8 cellular contexts compared by ENCODE assay signal in the genomic region with DNA sequence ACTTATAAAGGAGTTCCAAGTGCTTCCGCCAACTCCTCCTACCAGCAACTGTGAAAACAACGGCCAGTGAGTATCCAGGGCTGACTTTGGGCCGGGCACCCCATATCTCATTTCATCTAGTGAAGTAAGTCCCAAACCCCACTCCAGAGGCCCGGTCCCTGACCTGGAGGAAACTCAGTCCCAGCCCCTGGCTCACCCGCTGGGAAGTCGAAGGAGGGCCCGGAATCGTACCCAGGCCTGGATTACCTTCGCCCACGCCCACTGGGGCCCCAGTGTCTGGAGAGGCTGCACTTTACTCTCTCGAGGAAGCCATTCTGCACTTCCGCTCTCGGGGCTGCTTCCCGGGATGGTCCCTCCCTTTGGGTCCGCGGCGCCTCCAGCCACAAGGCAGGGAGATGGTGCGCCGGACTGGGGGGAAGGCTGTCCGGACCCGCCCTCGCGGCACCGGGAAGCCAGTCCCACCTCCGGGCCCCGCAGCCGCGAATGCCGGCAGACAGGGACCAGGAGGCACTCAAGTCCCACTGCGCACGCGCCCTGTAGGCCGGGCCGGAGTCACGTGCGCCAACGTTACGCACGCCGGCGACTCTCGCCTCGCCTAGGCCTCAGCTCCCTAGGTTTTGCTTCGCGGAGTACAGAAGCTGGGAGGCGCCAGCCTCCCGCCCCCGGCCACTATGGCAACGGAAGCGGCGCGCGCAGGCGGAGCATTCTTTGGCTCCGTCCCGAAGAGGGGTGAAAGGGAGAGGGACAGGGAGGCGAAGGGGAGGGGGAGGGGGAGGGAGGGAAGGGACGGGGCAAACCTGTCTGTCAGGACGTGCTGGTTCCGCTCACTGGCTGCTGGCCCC. TPM values are rescaled to one million over a fixed set of nuclear protein-coding genes. Genes with fewer than 3 reads are reported as not detected.
A peak's percentile ranks its signal among the peaks of the same experiment; 100 is the strongest.
DNase-seq lines count a peak whose midpoint lies in the region; ATAC-seq and TF ChIP-seq lines count a peak whose summit lies in the region.

A gene with protein sequence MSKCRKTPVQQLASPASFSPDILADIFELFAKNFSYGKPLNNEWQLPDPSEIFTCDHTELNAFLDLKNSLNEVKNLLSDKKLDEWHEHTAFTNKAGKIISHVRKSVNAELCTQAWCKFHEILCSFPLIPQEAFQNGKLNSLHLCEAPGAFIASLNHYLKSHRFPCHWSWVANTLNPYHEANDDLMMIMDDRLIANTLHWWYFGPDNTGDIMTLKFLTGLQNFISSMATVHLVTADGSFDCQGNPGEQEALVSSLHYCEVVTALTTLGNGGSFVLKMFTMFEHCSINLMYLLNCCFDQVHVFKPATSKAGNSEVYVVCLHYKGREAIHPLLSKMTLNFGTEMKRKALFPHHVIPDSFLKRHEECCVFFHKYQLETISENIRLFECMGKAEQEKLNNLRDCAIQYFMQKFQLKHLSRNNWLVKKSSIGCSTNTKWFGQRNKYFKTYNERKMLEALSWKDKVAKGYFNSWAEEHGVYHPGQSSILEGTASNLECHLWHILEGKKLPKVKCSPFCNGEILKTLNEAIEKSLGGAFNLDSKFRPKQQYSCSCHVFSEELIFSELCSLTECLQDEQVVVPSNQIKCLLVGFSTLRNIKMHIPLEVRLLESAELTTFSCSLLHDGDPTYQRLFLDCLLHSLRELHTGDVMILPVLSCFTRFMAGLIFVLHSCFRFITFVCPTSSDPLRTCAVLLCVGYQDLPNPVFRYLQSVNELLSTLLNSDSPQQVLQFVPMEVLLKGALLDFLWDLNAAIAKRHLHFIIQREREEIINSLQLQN (minus strand): TSS at position 513 of the 842 bp plus-strand sequence. CDS start 3,482 bp downstream, outside the sequence.

- H3K4me3 ChIP-seq in right lobe of liver, result peak within 1 kb of the TSS; percentile 65 to 89 (median 77)

- WGBS in right lobe of liver (ENCODE audit: insufficient coverage, low coverage, low lambda C conversion rate, missing lambda C conversion rate), result 2% methylated on average over 18 of the region's 60 CpGs

- TF ChIP-seq CTCF in C4-2B (conservative IDR thresholded peaks at IDR 0.05) (no peak), right lobe of liver (IDR thresholded peaks at IDR 0.05) (peak in 2 of 4 donors; percentile 10 to 23)

- DNase-seq in NCI-H774 (lab: John Stamatoyannopoulos, UW) (peak; percentile 89), dermis microvascular lymphatic vessel endothelial cell (ENCODE audit: low read depth in 2 of 2) (peak; percentile 88 to 96), right lobe of liver (peak; percentile 94 to 97 (median 96))
- DNase-seq in activated CD4-positive, alpha-beta T cell treated with anti-CD3 and anti-CD28 coated beads, Interleukin-2, amount 50 U/mL, for 48 hours, result peak; percentile 89 to 92
- peak; percentile 90 for DNase-seq in stimulated activated CD4-positive, alpha-beta T cell treated with anti-CD3 and anti-CD28 coated beads, Interleukin-4, amount 100 ng/mL, for 4 hours

- H3K36me3 ChIP-seq in right lobe of liver, result peaks cover 0 to 17% (median 0%) of the 10 kb centered on the region in 4 donors

- TF ChIP-seq POLR2A in right lobe of liver (IDR thresholded peaks at IDR 0.05), result peak; percentile 88

- H3K27me3 ChIP-seq in right lobe of liver, result no peaks in the 10 kb centered on the region

- H3K9me3 ChIP-seq in right lobe of liver, result no peaks in the 10 kb centered on the region

- peak within 1 kb of the TSS; percentile 90 for H3K27ac ChIP-seq in C4-2B
- H3K27ac ChIP-seq in right lobe of liver, result peak within 1 kb of the TSS; percentile 13 to 87 (median 83)

- H3K4me1 ChIP-seq in right lobe of liver, result peaks cover 0 to 4% (median 0%) of the 10 kb centered on the region in 4 donors

- ATAC-seq in GM19395 (IDR thresholded peaks at IDR 0.05; ENCODE audit: unreplicated experiment) (peak; percentile 92), HG03565 (IDR thresholded peaks at IDR 0.05; ENCODE audit: unreplicated experiment) (peak; percentile 90), right lobe of liver (peak; percentile 97 to 98 (median 98))

- intact Hi-C loops in right lobe of liver (cut with DNase I), result no loop called here

RNA-seq across cellular contexts. Expression of the gene that starts here (rescaled TPM):
- total RNA-seq in dermis microvascular lymphatic vessel endothelial cell, result 29.1 and 29.3 TPM in 2 replicates
- 10 to 100 TPM in 3 of 6 experiments, 1 to 10 TPM in 3; 8.4 to 15.9 (median 10.5) TPM for total RNA-seq in right lobe of liver

Comparison
In these comparisons a context has a peak if more than half of its experiments do, and no peak if none do; other contexts are left out.
1. Peak in every context shown above with its lines: DNase-seq, ATAC-seq, H3K4me3 ChIP-seq and H3K27ac ChIP-seq.